ENCODE assay signal across 10 cellular contexts in the genomic region with DNA sequence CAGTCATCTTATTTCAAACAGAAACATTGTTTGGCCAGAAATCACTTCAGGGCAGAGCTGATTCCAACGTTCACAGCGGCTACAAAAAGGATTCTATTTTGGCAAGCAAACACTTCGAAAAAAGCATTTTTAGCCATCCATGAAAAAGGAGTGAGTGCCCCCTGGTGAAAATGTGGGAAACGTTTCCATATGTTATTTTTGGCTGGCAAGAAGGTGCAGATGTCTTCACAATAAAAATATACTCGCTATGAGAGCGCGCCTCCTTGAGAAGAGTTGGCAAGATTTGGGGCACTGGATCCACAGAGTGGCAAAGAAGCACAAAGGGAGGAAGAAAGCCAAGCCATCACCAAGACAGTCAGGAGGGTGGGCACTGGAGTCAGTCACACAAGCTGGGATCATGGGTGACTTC.
A peak's percentile ranks its signal among the peaks of the same experiment; 100 is the strongest.
DNase-seq lines count a peak whose midpoint lies in the region; ATAC-seq, FAIRE-seq and TF ChIP-seq lines count a peak whose summit lies in the region.
"Had no signal": no experiment of that assay in that cellular context is flagged by ENCODE, and none has a peak within 500 bp of the region (broad histone marks: within the 10 kb centered on the region; RNA-seq: fewer than 3 reads in every experiment).

No MANE protein-coding gene starts in this region.

- H3K9ac ChIP-seq in mesenchymal stem cell (ENCODE audit: low read length) = no peak overlapping the region

- no peak overlapping the region for H2AFZ ChIP-seq in mesenchymal stem cell (ENCODE audit: low read depth, low read length)

- H3K27ac ChIP-seq in body of pancreas (no peak overlapping the region), mesenchymal stem cell (ENCODE audit: low read length, poor library complexity, severe bottlenecking) (no peak overlapping the region)
- H3K27ac ChIP-seq: ascending aorta had no signal

- H3K4me2 ChIP-seq in mesenchymal stem cell (ENCODE audit: low read length, poor library complexity, severe bottlenecking) = no peak overlapping the region

- H3K79me1 ChIP-seq in mesenchymal stem cell (replicated peaks; ENCODE audit: low read length, poor library complexity, severe bottlenecking) = no peaks in the 10 kb centered on the region

- intact Hi-C loops in body of pancreas (cut with DNase I) = no loop called here
- intact Hi-C loops in cardiac septum (cut with DNase I) = no loop called here

- H2BK15ac ChIP-seq in mesenchymal stem cell (ENCODE audit: low read depth, poor library complexity, severe bottlenecking) = no peak overlapping the region

- no peak overlapping the region for H2BK12ac ChIP-seq in mesenchymal stem cell (ENCODE audit: low read length in 2 of 2)

- H3K36me3 ChIP-seq in body of pancreas (replicated peaks in 1 of 2; ENCODE audit: insufficient read depth in 1 of 2, low read depth in 2 of 2) (no peaks in the 10 kb centered on the region), mesenchymal stem cell (ENCODE audit: control insufficient read depth in 1 of 2, insufficient read depth in 2 of 2, low read depth in 1 of 2, low read length in 2 of 2) (no peaks in the 10 kb centered on the region)
- H3K36me3 ChIP-seq: ascending aorta had no signal

- no peak overlapping the region for H3K4ac ChIP-seq in mesenchymal stem cell (ENCODE audit: low read depth in 1 of 2, low read length in 2 of 2)

- no peak overlapping the region for H3K23ac ChIP-seq in mesenchymal stem cell (ENCODE audit: low read length in 2 of 2)

- no peak overlapping the region for H2BK5ac ChIP-seq in mesenchymal stem cell (ENCODE audit: low read depth, low read length, poor library complexity, severe bottlenecking)

- H3K14ac ChIP-seq in mesenchymal stem cell (ENCODE audit: low read length in 2 of 2) = no peak overlapping the region

- no peak for TF ChIP-seq POLR2A in body of pancreas (IDR thresholded peaks at IDR 0.05)

- no peak overlapping the region for H2BK120ac ChIP-seq in mesenchymal stem cell (ENCODE audit: low read depth, low read length)

- H4K91ac ChIP-seq in mesenchymal stem cell (ENCODE audit: low read length) = no peak overlapping the region

- DNase-seq in D721Med (ENCODE audit: insufficient read length, low spot score) = no peak
- peak; percentile 31 to 51 for DNase-seq in NCI-H2081 (lab: John Stamatoyannopoulos, UW)
- DNase-seq in body of pancreas = peak in 3 of 4 donors; percentile 23 to 35 (median 33)
- DNase-seq in mesenchymal stem cell = peak; percentile 1
- no peak for DNase-seq in cardiac septum (ENCODE audit: low spot score)

- no peak overlapping the region for H3K4me3 ChIP-seq in body of pancreas
- H3K4me3 ChIP-seq in mesenchymal stem cell (ENCODE audit: insufficient read depth in 1 of 2, low read depth in 1 of 2, low read length in 2 of 2) = no peak overlapping the region
- H3K4me3 ChIP-seq: ascending aorta had no signal

- no peaks in the 10 kb centered on the region for H3K27me3 ChIP-seq in body of pancreas
- no peaks in the 10 kb centered on the region for H3K27me3 ChIP-seq in mesenchymal stem cell (ENCODE audit: control insufficient read depth in 1 of 2, insufficient read depth in 1 of 2, low read length in 2 of 2)
- H3K27me3 ChIP-seq: ascending aorta had no signal

- no peak for FAIRE-seq in D721Med (lab: Jason Lieb, UNC)
- FAIRE-seq: G401.6 had no signal

- no peak overlapping the region for H2AK5ac ChIP-seq in mesenchymal stem cell (ENCODE audit: low read length, severe bottlenecking)

- no peaks in the 10 kb centered on the region for H3K4me1 ChIP-seq in body of pancreas
- no peaks in the 10 kb centered on the region for H3K4me1 ChIP-seq in mesenchymal stem cell (ENCODE audit: control insufficient read depth, insufficient read depth, low read depth, low read length)
- H3K4me1 ChIP-seq: ascending aorta had no signal

- WGBS in body of pancreas, 2 donors = 17 to 24% methylated on average over 7 of the region's 7 CpGs
- WGBS in mesenchymal stem cell = 58% methylated on average over 7 of the region's 7 CpGs

- no peaks in the 10 kb centered on the region for H3K9me3 ChIP-seq in body of pancreas
- H3K9me3 ChIP-seq in mesenchymal stem cell (ENCODE audit: control insufficient read depth, low read length) = peaks cover 7% of the 10 kb centered on the region
- H3K9me3 ChIP-seq: ascending aorta had no signal

- ATAC-seq in body of pancreas = no peak
- no peak for ATAC-seq in GM21576 (IDR thresholded peaks at IDR 0.05; ENCODE audit: unreplicated experiment)
- ATAC-seq in HG03097 (IDR thresholded peaks at IDR 0.05; ENCODE audit: low FRiP score, unreplicated experiment) = no peak
- ATAC-seq in HG03342 (IDR thresholded peaks at IDR 0.05; ENCODE audit: unreplicated experiment) = no peak

- no peak overlapping the region for H3K18ac ChIP-seq in mesenchymal stem cell (ENCODE audit: low read depth in 1 of 2, low read length in 2 of 2)

- peak; percentile 66 for TF ChIP-seq CTCF in D721Med (IDR thresholded peaks at IDR 0.05; ENCODE audit: insufficient read depth, missing control alignments)
- TF ChIP-seq CTCF in body of pancreas (IDR thresholded peaks at IDR 0.05) = peak in 6 of 7 experiments; percentile 16 to 73 (median 60)

- H4K8ac ChIP-seq in mesenchymal stem cell (ENCODE audit: low read length) = no peak overlapping the region

Comparison
In these comparisons a context has a peak if more than half of its experiments do, and no peak if none do; other contexts are left out.
1. DNase-seq: peak in NCI-H2081 (2 of 2), body of pancreas (3 of 4) and mesenchymal stem cell (single experiment); none in D721Med (single experiment) and cardiac septum (single experiment).